Comparison of ENCODE assay signal across 13 cellular contexts in the genomic region with DNA sequence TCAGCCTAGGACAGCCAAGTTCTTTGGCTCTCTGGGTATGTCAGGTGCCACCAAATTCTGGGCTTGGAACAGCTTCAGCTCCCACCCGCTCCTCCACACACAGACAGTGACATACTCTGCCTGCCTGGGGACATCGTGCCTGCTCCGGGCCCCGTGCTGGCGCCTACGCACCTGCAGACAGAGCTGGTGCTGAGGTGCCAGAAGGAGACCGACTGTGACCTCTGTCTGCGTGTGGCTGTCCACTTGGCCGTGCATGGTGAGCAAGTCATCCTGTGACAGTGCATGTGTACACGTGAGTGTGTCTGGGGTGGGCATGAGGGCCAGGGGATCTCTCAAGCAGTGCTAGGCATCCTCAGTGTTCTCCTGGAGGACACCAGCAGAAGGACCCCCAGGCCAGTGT. TPM values are rescaled to one million over a fixed set of nuclear protein-coding genes. Genes with fewer than 3 reads are reported as not detected.
DNase-seq lines count a peak whose midpoint lies in the region; ATAC-seq, FAIRE-seq and TF ChIP-seq lines count a peak whose summit lies in the region.
"Had no signal": no experiment of that assay in that cellular context is flagged by ENCODE, and none has a peak within 500 bp of the region (broad histone marks: within the 10 kb centered on the region; RNA-seq: fewer than 3 reads in every experiment).

No MANE protein-coding gene starts in this region.

- H3K27ac ChIP-seq in GM23338 (ENCODE audit: low read depth): no peak overlapping the region
- H3K27ac ChIP-seq in breast epithelium: peak overlapping the region; percentile 93 to 94
- H3K27ac ChIP-seq in keratinocyte (ENCODE audit: control insufficient read depth, insufficient read depth, low read length): no peak overlapping the region
- peak overlapping the region in 1 of 2 donors; percentile 77 for H3K27ac ChIP-seq in small intestine (ENCODE audit: low read depth in 1 of 2, low read length in 1 of 2)
- H3K27ac ChIP-seq in substantia nigra (ENCODE audit: low read depth, low read length, poor library complexity, severe bottlenecking): no peak overlapping the region
- H3K27ac ChIP-seq: SK-N-MC had no signal

- no peaks in the 10 kb centered on the region for H4K20me1 ChIP-seq in GM23338 (replicated peaks; ENCODE audit: insufficient read depth)
- no peaks in the 10 kb centered on the region for H4K20me1 ChIP-seq in keratinocyte (ENCODE audit: control insufficient read depth, extremely low read depth, insufficient read depth, low read length)

- dilution Hi-C loops in keratinocyte (cut with MboI; ENCODE audit: extremely low pct_ligation_motif_present, low sequenced_read_pairs): no loop called here

- H3K27ac Mint-ChIP-seq in GM23338: no peak overlapping the region
- H3K27ac Mint-ChIP-seq: activated naive CD4-positive, alpha-beta T cell treated with anti-CD3 and anti-CD28 coated beads for 36 hours had no signal

- H3K4me2 ChIP-seq in GM23338: peak overlapping the region; percentile 84; the same call in 1 of the 2 replicates
- H3K4me2 ChIP-seq in keratinocyte (ENCODE audit: control insufficient read depth, extremely low read depth, insufficient read depth, low read depth, low read length): peak overlapping the region; percentile 94

- no peaks in the 10 kb centered on the region for H3K9me1 ChIP-seq in keratinocyte (ENCODE audit: control insufficient read depth, extremely low read depth, insufficient read depth, low read length)

- H3K4me1 Mint-ChIP-seq in GM23338: peaks cover 16% of the 10 kb centered on the region

- ATAC-seq in GM23338 (no peak), HG02938 (IDR thresholded peaks at IDR 0.05; ENCODE audit: unreplicated experiment) (no peak), GM21723 (IDR thresholded peaks at IDR 0.05; ENCODE audit: unreplicated experiment) (no peak)

- no peaks in the 10 kb centered on the region for H3K9me3 ChIP-seq in breast epithelium
- no peaks in the 10 kb centered on the region for H3K9me3 ChIP-seq in keratinocyte (ENCODE audit: control insufficient read depth, low read depth, low read length)
- H3K9me3 ChIP-seq in small intestine (ENCODE audit: control insufficient read depth, low read depth): no peaks in the 10 kb centered on the region

- no peak for TF ChIP-seq POLR2A in breast epithelium (IDR thresholded peaks at IDR 0.05)

- H3K36me3 ChIP-seq in GM23338 (ENCODE audit: insufficient read depth) (no peaks in the 10 kb centered on the region), breast epithelium (no peaks in the 10 kb centered on the region), keratinocyte (ENCODE audit: control insufficient read depth in 2 of 2, extremely low read depth in 1 of 2, insufficient read depth in 2 of 2, low read length in 2 of 2) (peaks cover 0 to 5% of the 10 kb centered on the region in 2 experiments), small intestine (ENCODE audit: control insufficient read depth in 2 of 2, insufficient read depth in 2 of 2, low read length in 2 of 2) (peaks cover 0 to 2% of the 10 kb centered on the region in 2 donors)

- H3K9me3 Mint-ChIP-seq in GM23338: no peaks in the 10 kb centered on the region
- H3K9me3 Mint-ChIP-seq: activated naive CD4-positive, alpha-beta T cell treated with anti-CD3 and anti-CD28 coated beads for 36 hours had no signal

- TF ChIP-seq CTCF in GM23338 (conservative IDR thresholded peaks at IDR 0.05; ENCODE audit: low read depth in 2 of 2) (no peak), breast epithelium (IDR thresholded peaks at IDR 0.05) (no peak), keratinocyte (optimal IDR thresholded peaks at IDR 0.05 in 1 of 3, IDR thresholded peaks at IDR 0.05 in 1 of 3, conservative IDR thresholded peaks at IDR 0.05 in 1 of 3; ENCODE audit: extremely low read depth in 1 of 3, insufficient read depth in 2 of 3, low read length in 3 of 3) (no peak)

- no peaks in the 10 kb centered on the region for H3K79me2 ChIP-seq in GM23338 (replicated peaks; ENCODE audit: insufficient read depth)
- no peaks in the 10 kb centered on the region for H3K79me2 ChIP-seq in keratinocyte (ENCODE audit: control insufficient read depth, insufficient read depth, low read length)

- 22 to 57% (median 47%) methylated on average over 10 of the region's 10 CpGs for WGBS in small intestine, 3 donors

- DNase-seq in GM23338 (ENCODE audit: low spot score) (no peak), breast epithelium (ENCODE audit: low spot score in 2 of 2) (no peak), keratinocyte (ENCODE audit: low read depth, low spot score) (no peak), small intestine (peak; percentile 20), substantia nigra (lab: John Stamatoyannopoulos, UW) (no peak), head of caudate nucleus (no peak)
- DNase-seq: activated CD4-positive, alpha-beta T cell treated with anti-CD3 and anti-CD28 coated beads, Interleukin-2, amount 50 U/mL, for 48 hours; activated naive CD4-positive, alpha-beta T cell treated with anti-CD3 and anti-CD28 coated beads for 36 hours; NCI-H446; stimulated activated CD4-positive, alpha-beta T cell treated with anti-CD3 and anti-CD28 coated beads, Interleukin-2, amount 100 ng/mL, for 48 hours had no signal

- H3K4me3 Mint-ChIP-seq in GM23338: 0 out of 3 replicates have a peak overlapping the region, but pooled peaks have one; percentile 17
- H3K4me3 Mint-ChIP-seq: activated naive CD4-positive, alpha-beta T cell treated with anti-CD3 and anti-CD28 coated beads for 36 hours had no signal

- H3K4me1 ChIP-seq in GM23338 (ENCODE audit: insufficient read depth) (peaks cover 17% of the 10 kb centered on the region), breast epithelium (peaks cover 11 to 24% of the 10 kb centered on the region in 2 donors), keratinocyte (ENCODE audit: control insufficient read depth, extremely low read depth, insufficient read depth, low read length) (peaks cover 32% of the 10 kb centered on the region), small intestine (ENCODE audit: control insufficient read depth in 2 of 2, insufficient read depth in 1 of 2, low read depth in 1 of 2, low read length in 1 of 2) (peaks cover 4% of the 10 kb centered on the region in 2 donors)

- H3K36me3 Mint-ChIP-seq in GM23338 (ENCODE audit: low read depth): peaks cover 4% of the 10 kb centered on the region; the same call in 1 of the 3 replicates

- peak overlapping the region; percentile 77 for H3K9ac ChIP-seq in keratinocyte (ENCODE audit: control insufficient read depth, extremely low read depth, insufficient read depth, low read length)

- FAIRE-seq in keratinocyte (lab: Jason Lieb, UNC) (no peak), small intestine (lab: Jason Lieb, UNC) (no peak)

- intact Hi-C loops in breast epithelium (cut with DNase I; ENCODE audit: low total_unique reads) (no loop called here), head of caudate nucleus (cut with DNase I) (no loop called here)

- no peaks in the 10 kb centered on the region for H3K9me2 ChIP-seq in GM23338 (ENCODE audit: insufficient read depth)

- no peak overlapping the region for H3K4me3 ChIP-seq in GM23338
- H3K4me3 ChIP-seq in breast epithelium: peak overlapping the region; percentile 56 to 76 (median 67)
- peak overlapping the region in 2 of 3 experiments; percentile 33 to 65 for H3K4me3 ChIP-seq in keratinocyte (ENCODE audit: control insufficient read depth in 2 of 3, extremely low read depth in 1 of 3, insufficient read depth in 2 of 3, low read depth in 1 of 3, low read length in 3 of 3)
- peak overlapping the region in 1 of 2 donors; percentile 54 for H3K4me3 ChIP-seq in small intestine (ENCODE audit: low read depth in 1 of 2, low read length in 2 of 2)

- H3K27me3 ChIP-seq in GM23338 (ENCODE audit: insufficient read depth): peaks cover 12% of the 10 kb centered on the region; the same call in 1 of the 2 replicates
- H3K27me3 ChIP-seq in breast epithelium: no peaks in the 10 kb centered on the region
- H3K27me3 ChIP-seq in keratinocyte (ENCODE audit: control insufficient read depth, extremely low read depth, insufficient read depth, low read length): no peaks in the 10 kb centered on the region
- no peaks in the 10 kb centered on the region for H3K27me3 ChIP-seq in small intestine (ENCODE audit: control insufficient read depth in 2 of 2, insufficient read depth in 2 of 2, low read length in 2 of 2)

- H2AFZ ChIP-seq in GM23338 (no peak overlapping the region), keratinocyte (ENCODE audit: control insufficient read depth, low read length) (no peak overlapping the region)

- H3K27me3 Mint-ChIP-seq in GM23338 (ENCODE audit: insufficient read depth, low read depth, poor library complexity): peaks cover 8% of the 10 kb centered on the region

- H3F3A ChIP-seq in GM23338 (replicated peaks; ENCODE audit: low read depth): 0 out of 2 replicates have a peak, but pooled peaks cover 5% of the 10 kb centered on the region

RNA-seq across cellular contexts. Expression of a gene that starts 0.9 kb away (rescaled TPM):
- total RNA-seq in GM23338 (2014; rRNA removed; shearing (Covaris generic)): 12.6 and 15.0 TPM in 2 replicates
- 8.4 and 10.2 TPM in 2 replicates for polyA plus RNA-seq in GM23338 (2016; fragmentation: Nextera tagmentation; extraction: Ambion mirVana)
- total RNA-seq in breast epithelium: 100 to 1,000 TPM in 1 of 3 donors, 10 to 100 TPM in 2; 59.6 to 119 (median 90.6) TPM
- 6.3 to 12.7 TPM (median 7.4 TPM) in 3 replicates for polyA plus RNA-seq in keratinocyte
- polyA plus RNA-seq in keratinocyte (2011; ENCODE audit: low read depth): 11.4 TPM
- 5.2 and 8.5 TPM in 2 replicates for polyA plus RNA-seq in keratinocyte (2011; cell fraction: cytosol; rRNA removed)
- polyA plus RNA-seq in keratinocyte (2011; cell fraction: nucleus; rRNA removed): 15.8 and 17.6 TPM in 2 replicates
- 8.2 and 17.4 TPM in 2 replicates for polyA plus RNA-seq in keratinocyte (2012; ENCODE audit: low replicate concordance)
- polyA minus RNA-seq in keratinocyte: 14.8 to 17.4 TPM (median 15.8 TPM) in 3 replicates
- 18.6 TPM for polyA minus RNA-seq in keratinocyte (2011; cell fraction: cytosol; rRNA and poly(A)+ RNA removed)
- 7.2 and 8.9 TPM in 2 replicates for polyA minus RNA-seq in keratinocyte (2011; cell fraction: nucleus; rRNA and poly(A)+ RNA removed)
- polyA plus RNA-seq in small intestine: 10 to 100 TPM; 35.7 to 96.2 (median 45.0) TPM

RNA-seq across cellular contexts. Expression of a gene that starts 15.2 kb away (rescaled TPM):
- 3.4 and 4.3 TPM in 2 replicates for total RNA-seq in GM23338 (2014; rRNA removed; shearing (Covaris generic))
- polyA plus RNA-seq in GM23338 (2016; fragmentation: Nextera tagmentation; extraction: Ambion mirVana) (1.0 and 1.1 TPM in 2 replicates), keratinocyte (10.7 to 24.4 TPM (median 16.0 TPM) in 3 replicates), small intestine (10 to 100 TPM; 31.3 to 59.3 (median 41.4) TPM)
- 10 to 100 TPM; 11.5 to 22.0 (median 11.7) TPM for total RNA-seq in breast epithelium
- 3.9 TPM for polyA plus RNA-seq in keratinocyte (2011; ENCODE audit: low read depth)
- polyA plus RNA-seq in keratinocyte (2011; cell fraction: cytosol; rRNA removed): 4.9 and 5.0 TPM in 2 replicates
- 33.2 and 37.8 TPM in 2 replicates for polyA plus RNA-seq in keratinocyte (2011; cell fraction: nucleus; rRNA removed)
- 7.2 and 14.9 TPM in 2 replicates for polyA plus RNA-seq in keratinocyte (2012; ENCODE audit: low replicate concordance)
- 9.0 to 18.6 TPM (median 15.5 TPM) in 3 replicates for polyA minus RNA-seq in keratinocyte
- polyA minus RNA-seq in keratinocyte (2011; cell fraction: cytosol; rRNA and poly(A)+ RNA removed): 5.4 TPM
- 10.0 and 16.3 TPM in 2 replicates for polyA minus RNA-seq in keratinocyte (2011; cell fraction: nucleus; rRNA and poly(A)+ RNA removed)

RNA-seq across cellular contexts. Expression of a gene that starts 15.8 kb away (rescaled TPM):
- total RNA-seq in GM23338 (2014; rRNA removed; shearing (Covaris generic)): 8.4 and 11.5 TPM in 2 replicates
- 13.1 and 14.3 TPM in 2 replicates for polyA plus RNA-seq in GM23338 (2016; fragmentation: Nextera tagmentation; extraction: Ambion mirVana)
- 10 to 100 TPM; 33.6 to 52.4 (median 44.6) TPM for total RNA-seq in breast epithelium
- 11.2 to 19.2 TPM (median 17.1 TPM) in 3 replicates for polyA plus RNA-seq in keratinocyte
- polyA plus RNA-seq in keratinocyte (2011; ENCODE audit: low read depth): 19.6 TPM
- 5.9 and 10.4 TPM in 2 replicates for polyA plus RNA-seq in keratinocyte (2011; cell fraction: cytosol; rRNA removed)
- polyA plus RNA-seq in keratinocyte (2011; cell fraction: nucleus; rRNA removed): 38.5 and 42.9 TPM in 2 replicates
- 13.6 and 30.7 TPM in 2 replicates for polyA plus RNA-seq in keratinocyte (2012; ENCODE audit: low replicate concordance)
- polyA minus RNA-seq in keratinocyte: 6.8 to 29.0 TPM (median 8.4 TPM) in 3 replicates
- 11.7 TPM for polyA minus RNA-seq in keratinocyte (2011; cell fraction: cytosol; rRNA and poly(A)+ RNA removed)
- 7.0 and 11.8 TPM in 2 replicates for polyA minus RNA-seq in keratinocyte (2011; cell fraction: nucleus; rRNA and poly(A)+ RNA removed)
- 10 to 100 TPM; 16.2 to 34.3 (median 30.0) TPM for polyA plus RNA-seq in small intestine

RNA-seq across cellular contexts. Expression of a gene that starts 27.4 kb away (rescaled TPM):
- total RNA-seq in GM23338 (2014; rRNA removed; shearing (Covaris generic)): 22.5 and 23.7 TPM in 2 replicates
- 27.9 and 32.0 TPM in 2 replicates for polyA plus RNA-seq in GM23338 (2016; fragmentation: Nextera tagmentation; extraction: Ambion mirVana)
- 10 to 100 TPM; 34.1 to 73.1 (median 56.5) TPM for total RNA-seq in breast epithelium
- 45.1 to 61.1 TPM (median 48.0 TPM) in 3 replicates for polyA plus RNA-seq in keratinocyte
- 3.1 TPM for polyA plus RNA-seq in keratinocyte (2011; ENCODE audit: low read depth)
- polyA plus RNA-seq in keratinocyte (2011; cell fraction: cytosol; rRNA removed): 34.2 and 48.7 TPM in 2 replicates
- polyA plus RNA-seq in keratinocyte (2011; cell fraction: nucleus; rRNA removed): 28.5 and 29.3 TPM in 2 replicates
- 29.2 and 39.8 TPM in 2 replicates for polyA plus RNA-seq in keratinocyte (2012; ENCODE audit: low replicate concordance)
- polyA minus RNA-seq in keratinocyte: 40.4 to 53.0 TPM (median 46.5 TPM) in 3 replicates
- polyA minus RNA-seq in keratinocyte (2011; cell fraction: cytosol; rRNA and poly(A)+ RNA removed): 26.5 TPM
- polyA minus RNA-seq in keratinocyte (2011; cell fraction: nucleus; rRNA and poly(A)+ RNA removed): 8.2 and 16.0 TPM in 2 replicates
- polyA plus RNA-seq in small intestine: 10 to 100 TPM; 49.0 to 56.8 (median 54.9) TPM

RNA-seq across cellular contexts. Expression of a gene that starts 34.4 kb away (rescaled TPM):
- total RNA-seq in GM23338 (2014; rRNA removed; shearing (Covaris generic)): 5.1 and 6.9 TPM in 2 replicates
- polyA plus RNA-seq in GM23338 (2016; fragmentation: Nextera tagmentation; extraction: Ambion mirVana) (4.3 TPM in 2 replicates), keratinocyte (0.22 to 0.49 TPM (median 0.41 TPM) in 3 replicates), small intestine (under 1 TPM; 0.45 to 0.84 (median 0.81) TPM)
- total RNA-seq in breast epithelium: 1 to 10 TPM in 2 of 3 donors, under 1 TPM in 1; 0.64 to 2.8 (median 2.0) TPM
- polyA plus RNA-seq in keratinocyte (2011; ENCODE audit: low read depth): 0.11 TPM
- 0.12 and 0.21 TPM in 2 replicates for polyA plus RNA-seq in keratinocyte (2011; cell fraction: cytosol; rRNA removed)
- 0.75 and 1.2 TPM in 2 replicates for polyA plus RNA-seq in keratinocyte (2011; cell fraction: nucleus; rRNA removed)
- polyA plus RNA-seq in keratinocyte (2012; ENCODE audit: low replicate concordance): 0.55 and 0.71 TPM in 2 replicates
- 0.54 to 1.3 TPM (median 1.0 TPM) in 3 replicates for polyA minus RNA-seq in keratinocyte
- polyA minus RNA-seq in keratinocyte (2011; cell fraction: cytosol; rRNA and poly(A)+ RNA removed): 0.58 TPM
- polyA minus RNA-seq in keratinocyte (2011; cell fraction: nucleus; rRNA and poly(A)+ RNA removed): 0.93 and 1.3 TPM in 2 replicates

Comparison
In these comparisons a context has a peak if more than half of its experiments do, and no peak if none do; other contexts are left out.
1. H3K27ac ChIP-seq: peak in breast epithelium (2 of 2); none in GM23338 (single experiment), keratinocyte (single experiment) and substantia nigra (single experiment).